In genomic region chr15:25789616-25790002, GRCh38 we compare ENCODE assay signal across 11 cellular contexts.
A peak's percentile ranks its signal among the peaks of the same experiment; 100 is the strongest.
DNase-seq lines count a peak whose midpoint lies in the region; ATAC-seq and TF ChIP-seq lines count a peak whose summit lies in the region.
"Had no signal": no experiment of that assay in that cellular context is flagged by ENCODE, and none has a peak within 500 bp of the region (broad histone marks: within the 10 kb centered on the region; RNA-seq: fewer than 3 reads in every experiment).

No MANE protein-coding gene starts in this region.

- no peak for TF ChIP-seq POLR2A in uterus (IDR thresholded peaks at IDR 0.05)

- H3K9me3 ChIP-seq in heart right ventricle (no peaks in the 10 kb centered on the region), uterus (no peaks in the 10 kb centered on the region)

- ATAC-seq in heart right ventricle (peak in 1 of 8 donors; percentile 8), Right ventricle myocardium inferior (no peak), omental fat pad (ENCODE audit: low FRiP score) (peak; percentile 12), HG02885 (IDR thresholded peaks at IDR 0.05; ENCODE audit: poor library complexity, unreplicated experiment) (no peak), GM18517 (IDR thresholded peaks at IDR 0.05; ENCODE audit: unreplicated experiment) (no peak), HG03442 (IDR thresholded peaks at IDR 0.05; ENCODE audit: unreplicated experiment) (no peak)

- WGBS in heart right ventricle, 2 donors = 73 to 77% methylated on average over 5 of the region's 5 CpGs

- DNase-seq in heart right ventricle (no peak), Right ventricle myocardium inferior (ENCODE audit: missing footprints) (no peak), omental fat pad (ENCODE audit: low spot score) (no peak), uterus (no peak)
- DNase-seq: NCI-H1092 had no signal

- H3K4me1 ChIP-seq in heart right ventricle (peaks cover 0 to 68% (median 25%) of the 10 kb centered on the region in 9 donors), uterus (peaks cover 0 to 12% of the 10 kb centered on the region in 2 donors)

- H3K27me3 ChIP-seq in heart right ventricle = no peaks in the 10 kb centered on the region
- H3K27me3 ChIP-seq in uterus = no peaks in the 10 kb centered on the region

- H3K4me3 ChIP-seq in heart right ventricle (no peak overlapping the region), uterus (no peak overlapping the region)
- H3K4me3 ChIP-seq: cardiac muscle cell had no signal

- H3K36me3 ChIP-seq in heart right ventricle (no peaks in the 10 kb centered on the region), uterus (no peaks in the 10 kb centered on the region)
- H3K36me3 ChIP-seq: cardiac muscle cell had no signal

- H3K27ac ChIP-seq in heart right ventricle (peak overlapping the region; percentile 23 to 88 (median 70)), cingulate gyrus (ENCODE audit: low read depth, low read length) (peak overlapping the region; percentile 29), uterus (peak overlapping the region; percentile 59 to 73)
- H3K27ac ChIP-seq: cardiac muscle cell, epithelial cell of prostate had no signal

- TF ChIP-seq CTCF in heart right ventricle (IDR thresholded peaks at IDR 0.05) (no peak), omental fat pad (IDR thresholded peaks at IDR 0.05) (no peak), uterus (IDR thresholded peaks at IDR 0.05) (no peak)

- intact Hi-C loops in heart right ventricle (cut with DNase I) = loop anchor here in 6 of 10 donors (1.0 to 10.0 kb wide), 7 partner anchors 13 to 75 kb away; partner anchors contain the start of gene ATP10A (in 2 of the 6)
- intact Hi-C loops in Right ventricle myocardium inferior (cut with DNase I) = loop anchor here (5.0 kb wide), 1 partner anchor 63 kb away; no protein-coding TSS in a partner anchor
- intact Hi-C loops in uterus (cut with DNase I; ENCODE audit: low total_unique reads) = no loop called here
